Comparison of ENCODE assay signal across 8 cellular contexts in the genomic region with DNA sequence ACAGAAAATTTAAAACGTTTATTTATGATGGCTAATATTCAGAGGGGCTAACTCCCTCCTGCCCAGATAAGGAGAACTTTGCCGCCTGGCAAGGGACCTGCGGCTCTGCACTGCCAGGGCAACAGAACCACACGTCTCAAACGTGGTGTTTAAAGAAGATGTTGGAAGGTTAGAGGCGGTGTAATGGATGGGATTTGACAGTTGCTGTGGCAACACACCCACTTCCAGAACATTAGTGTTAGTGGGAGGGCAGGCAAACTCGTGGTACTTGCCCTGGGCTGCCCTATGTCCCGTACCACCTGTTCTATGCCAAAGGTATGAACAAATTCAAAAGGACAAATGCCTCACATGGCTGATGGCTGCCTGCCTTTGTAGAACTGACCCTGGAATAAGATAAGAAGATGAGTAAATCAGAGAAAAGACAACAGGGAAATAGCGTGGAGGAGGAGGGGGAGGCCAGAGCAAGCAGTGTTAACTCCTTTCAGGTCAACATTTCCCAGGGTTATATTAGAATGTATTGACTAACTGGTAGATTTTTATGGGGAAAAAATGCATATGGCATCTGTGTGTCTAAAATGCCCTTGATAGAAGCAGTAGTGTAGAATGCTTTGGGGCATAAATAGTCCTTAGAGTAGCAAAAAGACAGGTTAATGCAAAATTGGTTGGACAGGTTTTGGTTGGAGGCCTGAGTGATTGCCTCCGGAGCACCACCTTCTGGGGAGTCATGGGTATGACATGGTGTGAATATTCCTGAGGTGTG. TPM values are rescaled to one million over a fixed set of nuclear protein-coding genes. Genes with fewer than 3 reads are reported as not detected.
DNase-seq lines count a peak whose midpoint lies in the region; ATAC-seq and TF ChIP-seq lines count a peak whose summit lies in the region.

No MANE protein-coding gene starts in this region.

- TF ChIP-seq RAD21 in neural cell (conservative IDR thresholded peaks at IDR 0.05) = peak; percentile 72

- WGBS in transverse colon (ENCODE audit: low coverage in 1 of 2), 2 donors = 63 to 69% methylated on average over 6 to 10 of the region's 10 CpGs

- H3K79me2 ChIP-seq in OCI-LY1 (ENCODE audit: insufficient read depth, low read length) (no peaks in the 10 kb centered on the region), neural cell (replicated peaks; ENCODE audit: insufficient read depth, low read length) (no peaks in the 10 kb centered on the region)

- TF ChIP-seq CTCF in OCI-LY1 (IDR thresholded peaks at IDR 0.05; ENCODE audit: low read length) (peak; percentile 68), neural cell (IDR thresholded peaks at IDR 0.05; ENCODE audit: poor library complexity, severe bottlenecking) (peak; percentile 75), transverse colon (IDR thresholded peaks at IDR 0.05) (peak; percentile 83 to 90 (median 84))

- ATAC-seq in CD4-positive, CD25-positive, alpha-beta regulatory T cell (ENCODE audit: low read depth in 2 of 2) = peak; percentile 73 to 78
- ATAC-seq in GM19397 (IDR thresholded peaks at IDR 0.05; ENCODE audit: unreplicated experiment) (peak; percentile 71), HG03520 (IDR thresholded peaks at IDR 0.05; ENCODE audit: unreplicated experiment) (peak; percentile 78), esophagus mucosa (peak; percentile 90)

- H3F3A ChIP-seq in OCI-LY1 (ENCODE audit: insufficient read depth, low read length) (no peaks in the 10 kb centered on the region), neural cell (ENCODE audit: insufficient read depth, low read length, poor library complexity, severe bottlenecking) (no peaks in the 10 kb centered on the region)

- TF ChIP-seq EP300 in neural cell (conservative IDR thresholded peaks at IDR 0.05; ENCODE audit: poor library complexity, severe bottlenecking) (no peak), transverse colon (IDR thresholded peaks at IDR 0.05; ENCODE audit: low read depth) (no peak)

- intact Hi-C loops in transverse colon (cut with DNase I; ENCODE audit: low total_unique reads) = loop anchor here (5.0 to 10.0 kb wide), 2 partner anchors 33 to 219 kb away; a partner anchor contains a TSS

- no peaks in the 10 kb centered on the region for H3K36me3 ChIP-seq in CD4-positive, CD25-positive, alpha-beta regulatory T cell (ENCODE audit: control insufficient read depth, insufficient read depth, low read length)
- H3K36me3 ChIP-seq in OCI-LY1 (ENCODE audit: insufficient read depth, low read length) (no peaks in the 10 kb centered on the region), neural cell (ENCODE audit: insufficient read depth, low read length) (no peaks in the 10 kb centered on the region), transverse colon (no peaks in the 10 kb centered on the region)

- TF ChIP-seq POLR2A in transverse colon (IDR thresholded peaks at IDR 0.05) = no peak

- H3K9me3 Mint-ChIP-seq in CD4-positive, CD25-positive, alpha-beta regulatory T cell = no peaks in the 10 kb centered on the region

- H3K9ac ChIP-seq in OCI-LY1 (ENCODE audit: low read length) = no peak overlapping the region
- no peak overlapping the region for H3K9ac ChIP-seq in neural cell (ENCODE audit: low read length)

- no peaks in the 10 kb centered on the region for H3K9me2 ChIP-seq in OCI-LY1 (ENCODE audit: low read depth, low read length)
- H3K9me2 ChIP-seq in neural cell (ENCODE audit: insufficient read depth, low read length) = no peaks in the 10 kb centered on the region

- no peak overlapping the region for H3K4me2 ChIP-seq in OCI-LY1 (ENCODE audit: low read length)
- no peak overlapping the region for H3K4me2 ChIP-seq in neural cell (ENCODE audit: low read length)

- no peak overlapping the region for H2AFZ ChIP-seq in OCI-LY1 (ENCODE audit: low read length)
- H2AFZ ChIP-seq in neural cell (ENCODE audit: low read depth, low read length) = no peak overlapping the region

- DNase-seq in CD4-positive, CD25-positive, alpha-beta regulatory T cell = peak; percentile 32 to 72 (median 58)
- DNase-seq in activated T-cell treated with anti-CD3 and anti-CD28 coated beads for 24 hours (ENCODE audit: low read depth) (peak; percentile 44), transverse colon (peak; percentile 66)

- no peaks in the 10 kb centered on the region for H3K4me1 Mint-ChIP-seq in CD4-positive, CD25-positive, alpha-beta regulatory T cell

- no peaks in the 10 kb centered on the region for H3K27me3 Mint-ChIP-seq in CD4-positive, CD25-positive, alpha-beta regulatory T cell

- H3K36me3 Mint-ChIP-seq in CD4-positive, CD25-positive, alpha-beta regulatory T cell = no peaks in the 10 kb centered on the region

- H3K4me1 ChIP-seq in CD4-positive, CD25-positive, alpha-beta regulatory T cell (ENCODE audit: control insufficient read depth, insufficient read depth, low read length, poor library complexity, severe bottlenecking) = peaks cover 4% of the 10 kb centered on the region
- no peaks in the 10 kb centered on the region for H3K4me1 ChIP-seq in OCI-LY1 (ENCODE audit: insufficient read depth, low read length, severe bottlenecking)
- peaks cover 0 to 11% (median 0%) of the 10 kb centered on the region in 4 donors for H3K4me1 ChIP-seq in transverse colon

- H3K27ac Mint-ChIP-seq in CD4-positive, CD25-positive, alpha-beta regulatory T cell = no peak overlapping the region

- in situ Hi-C loops in transverse colon (cut with MboI; ENCODE audit: low pct_ligation_motif_present in 1 of 4, low pct_unique_long_range_greater_than_20kb in 1 of 4, low sequenced_read_pairs in 3 of 4) = loop anchor here in 2 of 4 donors (5.0 to 10.0 kb wide), 2 partner anchors 298 to 301 kb away; no protein-coding TSS in a partner anchor

- no peak overlapping the region for H3K4me3 ChIP-seq in CD4-positive, CD25-positive, alpha-beta regulatory T cell (ENCODE audit: low read depth, low read length)
- H3K4me3 ChIP-seq in OCI-LY1 (ENCODE audit: low read depth, low read length, poor library complexity, severe bottlenecking) (no peak overlapping the region), neural cell (ENCODE audit: low read length) (no peak overlapping the region), transverse colon (no peak overlapping the region)

- no peaks in the 10 kb centered on the region for H3K27me3 ChIP-seq in CD4-positive, CD25-positive, alpha-beta regulatory T cell (ENCODE audit: control insufficient read depth, insufficient read depth, low read length)
- H3K27me3 ChIP-seq in OCI-LY1 (ENCODE audit: insufficient read depth, low read length) = 0 out of 2 replicates have a peak, but pooled peaks cover 3% of the 10 kb centered on the region
- no peaks in the 10 kb centered on the region for H3K27me3 ChIP-seq in neural cell (ENCODE audit: insufficient read depth, low read depth, low read length)
- H3K27me3 ChIP-seq in transverse colon = no peaks in the 10 kb centered on the region

- H3K9me3 ChIP-seq in CD4-positive, CD25-positive, alpha-beta regulatory T cell (ENCODE audit: control insufficient read depth in 2 of 2, low read length in 2 of 2) = no peaks in the 10 kb centered on the region
- no peaks in the 10 kb centered on the region for H3K9me3 ChIP-seq in OCI-LY1 (ENCODE audit: low read length)
- no peaks in the 10 kb centered on the region for H3K9me3 ChIP-seq in neural cell (ENCODE audit: low read length)
- no peaks in the 10 kb centered on the region for H3K9me3 ChIP-seq in transverse colon

- H3K4me3 Mint-ChIP-seq in CD4-positive, CD25-positive, alpha-beta regulatory T cell = no peak overlapping the region

- H3K27ac ChIP-seq in CD4-positive, CD25-positive, alpha-beta regulatory T cell (ENCODE audit: insufficient read depth, low read length, poor library complexity, severe bottlenecking) = no peak overlapping the region
- H3K27ac ChIP-seq in OCI-LY1 (ENCODE audit: low read depth, low read length, poor library complexity, severe bottlenecking) (no peak overlapping the region), neural cell (ENCODE audit: low read length) (no peak overlapping the region), transverse colon (no peak overlapping the region)

- no peaks in the 10 kb centered on the region for H4K20me1 ChIP-seq in OCI-LY1 (ENCODE audit: insufficient read depth, low read length)
- no peaks in the 10 kb centered on the region for H4K20me1 ChIP-seq in neural cell (ENCODE audit: insufficient read depth)

TF ChIP-seq in neural cell, 6 proteins besides CTCF, POLR2A, EP300 and RAD21:
- TF ChIP-seq TAF1 (IDR thresholded peaks at IDR 0.05; ENCODE audit: low read depth) (no peak), SMC3 (conservative IDR thresholded peaks at IDR 0.05; ENCODE audit: poor library complexity) (peak; percentile 80)

RNA-seq across cellular contexts. Expression of a gene that starts 30.8 kb away (rescaled TPM):
- 2.1 TPM for total RNA-seq in CD4-positive, CD25-positive, alpha-beta regulatory T cell
- 1 to 10 TPM in 1 of 4 donors, under 1 TPM in 3; 0.28 to 1.3 (median 0.61) TPM for polyA plus RNA-seq in CD4-positive, CD25-positive, alpha-beta regulatory T cell
- total RNA-seq in esophagus mucosa (10.8 TPM), transverse colon (10 to 100 TPM in 3 of 4 donors, 1 to 10 TPM in 1; 8.5 to 17.5 (median 13.3) TPM)
- polyA plus RNA-seq in neural cell = 0.70 and 0.71 TPM in 2 replicates
- polyA minus RNA-seq in neural cell = 1.5 and 1.6 TPM in 2 replicates
